Comparison of ENCODE assay signal across 12 cellular contexts in the genomic region with DNA sequence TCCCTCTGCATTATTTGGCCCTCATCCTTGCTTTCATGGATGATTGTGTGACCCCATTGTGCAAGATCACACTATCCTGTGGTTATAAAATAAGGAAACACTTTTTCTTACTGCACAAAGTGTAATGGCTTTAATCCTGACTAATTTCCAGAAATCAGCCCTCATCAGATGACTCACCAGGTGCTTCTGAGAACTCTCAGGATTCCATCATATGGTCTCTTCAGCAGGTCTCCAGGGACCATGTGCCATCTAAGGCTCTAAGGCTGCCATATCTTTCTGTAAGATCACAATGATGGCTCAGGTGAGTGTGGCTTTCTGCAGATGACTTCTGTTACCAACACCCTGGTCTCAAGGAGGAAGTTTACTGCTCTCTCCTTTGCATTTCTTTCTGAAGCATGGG.
A peak's percentile ranks its signal among the peaks of the same experiment; 100 is the strongest.
DNase-seq lines count a peak whose midpoint lies in the region; ATAC-seq lines count a peak whose summit lies in the region.
"Had no signal": no experiment of that assay in that cellular context is flagged by ENCODE, and none has a peak within 500 bp of the region (broad histone marks: within the 10 kb centered on the region; RNA-seq: fewer than 3 reads in every experiment).

No MANE protein-coding gene starts in this region.

- in situ Hi-C loops in KBM-7 (cut with MboI; ENCODE audit: low pct_unique_long_range_greater_than_20kb, low sequenced_read_pairs), result no loop called here

- peak; percentile 95 for ATAC-seq in HG02852 (IDR thresholded peaks at IDR 0.05; ENCODE audit: unreplicated experiment)
- ATAC-seq: sciatic nerve had no signal

- DNase-seq in stimulated activated CD4-positive, alpha-beta T cell treated with anti-CD3 and anti-CD28 coated beads, Interleukin-15, amount 100 ng/mL, for 24 hours, result peak; percentile 4
- no peak for DNase-seq in stimulated activated CD4-positive, alpha-beta T cell treated with anti-CD3 and anti-CD28 coated beads, Interleukin-2, amount 100 ng/mL, for 24 hours
- DNase-seq in MV-4-11 (lab: John Stamatoyannopoulos, UW) (peak; percentile 53), KBM-7 (no peak), NCI-H1048 (lab: John Stamatoyannopoulos, UW) (no peak), 8988T (no peak), NCI-H510A (lab: John Stamatoyannopoulos, UW) (no peak)
- DNase-seq: activated CD4-positive, alpha-beta T cell treated with anti-CD3 and anti-CD28 coated beads for 1 hour; cortex of kidney; NCI-H2171 treated with DMSO at 0.1 percent for 48 hours had no signal

Comparison
In these comparisons a context has a peak if more than half of its experiments do, and no peak if none do; other contexts are left out.
1. DNase-seq: peak in stimulated activated CD4-positive, alpha-beta T cell treated with anti-CD3 and anti-CD28 coated beads, Interleukin-15, amount 100 ng/mL, for 24 hours (single experiment) and MV-4-11 (single experiment); none in stimulated activated CD4-positive, alpha-beta T cell treated with anti-CD3 and anti-CD28 coated beads, Interleukin-2, amount 100 ng/mL, for 24 hours (0 of 2), KBM-7 (single experiment), NCI-H1048 (single experiment), 8988T (single experiment) and NCI-H510A (single experiment).